In the genomic region with DNA sequence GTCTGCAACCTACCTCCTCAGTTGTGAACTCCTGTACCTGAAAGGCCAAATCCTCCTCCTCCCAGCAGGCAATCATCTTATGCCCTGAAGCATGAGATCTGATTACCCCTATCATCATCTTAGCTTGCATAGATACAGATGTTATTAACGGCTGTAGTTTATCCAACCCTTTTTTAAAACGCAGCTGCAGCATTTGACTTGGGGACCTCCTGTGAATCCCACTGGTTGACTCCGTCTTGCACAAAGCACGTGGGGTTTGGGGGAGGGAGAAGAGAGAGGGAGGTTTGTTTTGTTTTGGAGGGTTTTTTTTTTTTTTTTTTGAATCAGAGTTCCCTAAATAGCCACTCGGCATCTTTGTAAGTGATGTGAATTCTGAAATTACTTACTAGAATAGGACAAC, we compare ENCODE assay signal across 24 cellular contexts. TPM values are rescaled to one million over a fixed set of nuclear protein-coding genes. Genes with fewer than 3 reads are reported as not detected.
A peak's percentile ranks its signal among the peaks of the same experiment; 100 is the strongest.
DNase-seq lines count a peak whose midpoint lies in the region; ATAC-seq, FAIRE-seq and TF ChIP-seq lines count a peak whose summit lies in the region.
"Had no signal": no experiment of that assay in that cellular context is flagged by ENCODE, and none has a peak within 500 bp of the region (broad histone marks: within the 10 kb centered on the region; RNA-seq: fewer than 3 reads in every experiment).

No MANE protein-coding gene starts in this region.

- no peak for TF ChIP-seq EP300 in H1 (IDR thresholded peaks at IDR 0.05; ENCODE audit: borderline replicate concordance in 1 of 2, low read depth in 2 of 2, low read length in 2 of 2)

- H4K20me1 ChIP-seq in H1 (replicated peaks in 1 of 2; ENCODE audit: control insufficient read depth in 1 of 2, insufficient read depth in 2 of 2, low read length in 2 of 2) (peaks cover 7 to 26% of the 10 kb centered on the region in 2 experiments), osteoblast (ENCODE audit: insufficient read depth, low read length) (no peaks in the 10 kb centered on the region)

- H2BK5ac ChIP-seq in H1 (ENCODE audit: low read depth, low read length), result no peak overlapping the region

- H4K8ac ChIP-seq in H1 (ENCODE audit: extremely low read depth, insufficient read depth, low read length), result no peak overlapping the region

- H3K23ac ChIP-seq in H1 (ENCODE audit: insufficient read length), result no peak overlapping the region

- H3K4ac ChIP-seq in H1 (replicated peaks; ENCODE audit: insufficient read length, low read depth, low read length), result no peak overlapping the region

- H2BK20ac ChIP-seq in H1 (ENCODE audit: low read length), result no peak overlapping the region

- no peak for FAIRE-seq in H1 (lab: Jason Lieb, UNC)

- H3K4me1 ChIP-seq in H1 (replicated peaks in 1 of 4; ENCODE audit: control insufficient read depth in 3 of 4, insufficient read depth in 4 of 4, low read length in 3 of 4) (peaks cover 6 to 25% (median 19%) of the 10 kb centered on the region in 4 experiments; a peak in 6 of 7 replicates), osteoblast (ENCODE audit: insufficient read depth, low read length) (no peaks in the 10 kb centered on the region)

- no peak overlapping the region for H3K27ac ChIP-seq in H1 (ENCODE audit: low read depth, low read length)
- H3K27ac ChIP-seq in osteoblast (ENCODE audit: low read depth, low read length), result no peak overlapping the region
- H3K27ac ChIP-seq: BLaER1, GM23248, HL-60, RWPE1 had no signal

- POLR2A ChIA-PET in H1 (lab: Charles Lee; ENCODE audit: partially characterized antibody), result interaction anchor here (1.0 kb wide), 1 partner anchor 9 kb away, joined by 3 read pairs; no protein-coding TSS in a partner anchor

- no peaks in the 10 kb centered on the region for H3K79me1 ChIP-seq in H1 (ENCODE audit: low read depth, low read length)

- H3K56ac ChIP-seq in H1 (replicated peaks; ENCODE audit: insufficient read length, low read depth, low read length), result no peak overlapping the region

- TF ChIP-seq CTCF in H1 (IDR thresholded peaks at IDR 0.05; ENCODE audit: control extremely low read depth in 1 of 3, insufficient read depth in 1 of 3, low read depth in 1 of 3, low read length in 3 of 3), result no peak
- no peak for TF ChIP-seq CTCF in osteoblast (IDR thresholded peaks at IDR 0.05; ENCODE audit: extremely low read depth, low read depth, low read length)
- no peak for TF ChIP-seq CTCF in GM10266 (IDR thresholded peaks at IDR 0.05; ENCODE audit: control insufficient read depth, insufficient read depth, low read depth, missing control alignments)

- no peak overlapping the region for H4K5ac ChIP-seq in H1 (ENCODE audit: insufficient read length, low read depth, low read length)

- H3K27me3 ChIP-seq in H1 (replicated peaks in 1 of 4; ENCODE audit: control insufficient read depth in 3 of 4, extremely low read depth in 1 of 4, insufficient read depth in 3 of 4, low read length in 3 of 4) (peaks cover 93 to 99% (median 97%) of the 10 kb centered on the region in 4 experiments), osteoblast (ENCODE audit: insufficient read depth, low read length) (peaks cover 99% of the 10 kb centered on the region)

- no peak overlapping the region for H3K18ac ChIP-seq in H1 (ENCODE audit: extremely low read depth, low read length)

- CTCF ChIA-PET in H1 (lab: Charles Lee; ENCODE audit: partially characterized antibody), result interaction anchor here (0.6 to 3.3 kb wide), 6 partner anchors 11 to 644 kb away, joined by 3 to 19 read pairs (median 4); no protein-coding TSS in a partner anchor

- ATAC-seq in HG03565 (IDR thresholded peaks at IDR 0.05; ENCODE audit: unreplicated experiment), result no peak
- ATAC-seq: HCT116, Panc1, T-cell had no signal

- no peak overlapping the region for H2BK120ac ChIP-seq in H1 (replicated peaks; ENCODE audit: low read depth, low read length)

- H2AK5ac ChIP-seq in H1 (ENCODE audit: low read depth, low read length), result no peak overlapping the region

- no peak for TF ChIP-seq RAD21 in H1 (IDR thresholded peaks at IDR 0.05 in 1 of 2, conservative IDR thresholded peaks at IDR 0.05 in 1 of 2; ENCODE audit: low read depth in 2 of 2, low read length in 2 of 2)

- no peaks in the 10 kb centered on the region for H3K9me3 ChIP-seq in H1 (ENCODE audit: insufficient read depth in 2 of 2, low read depth in 1 of 2, low read length in 1 of 2)
- no peaks in the 10 kb centered on the region for H3K9me3 ChIP-seq in osteoblast (ENCODE audit: low read depth, low read length)

- H2AFZ ChIP-seq in H1 (ENCODE audit: low read length), result no peak overlapping the region
- no peak overlapping the region for H2AFZ ChIP-seq in osteoblast (ENCODE audit: low read length)
- H2AFZ ChIP-seq: GM23248 had no signal

- H3K9ac ChIP-seq in H1 (replicated peaks in 1 of 4; ENCODE audit: extremely low read depth in 1 of 4, low read depth in 3 of 4, low read length in 3 of 4), result no peak overlapping the region
- H3K9ac ChIP-seq: BLaER1, GM23248 had no signal

- H4K91ac ChIP-seq in H1 (replicated peaks; ENCODE audit: insufficient read length, low read length), result no peak overlapping the region

- H2BK12ac ChIP-seq in H1 (ENCODE audit: low read depth, low read length), result no peak overlapping the region

- DNase-seq in NCI-H2171 treated with DMSO at 0.1 percent for 48 hours (lab: John Stamatoyannopoulos, UW), result peak; percentile 48
- no peak for DNase-seq in NCI-H2171 (lab: John Stamatoyannopoulos, UW)
- DNase-seq in NAMALWA (ENCODE audit: low spot score), result peak; percentile 12
- DNase-seq in H1 (ENCODE audit: low read depth in 1 of 2, low spot score in 2 of 2), result no peak
- DNase-seq in osteoblast (ENCODE audit: insufficient read length, low spot score, missing footprints), result no peak
- no peak for DNase-seq in GM10266 (ENCODE audit: extremely low spot score)
- DNase-seq: CD4-positive, CD25-positive, alpha-beta regulatory T cell; DMS153; DND-41; GM23248; NCI-H1092; NCI-H1436 treated with DMSO at 0.1 percent for 48 hours; NCI-H2029; NCI-H345; NCI-H774; SHP77; T-cell had no signal

- no peak overlapping the region for H2BK15ac ChIP-seq in H1 (ENCODE audit: low read length)

- no peak for TF ChIP-seq POLR2A in H1 (IDR thresholded peaks at IDR 0.05; ENCODE audit: control extremely low read depth in 1 of 2, low read depth in 2 of 2, low read length in 2 of 2)

- peaks cover 2% of the 10 kb centered on the region; the same call in 1 of the 2 replicates for H3K23me2 ChIP-seq in H1 (ENCODE audit: low read depth, low read length)

- 4% methylated on average over 5 of the region's 5 CpGs; no CpG with 5 or more reads in 1 of the 2 experiments for WGBS in H1 (ENCODE audit: extremely low coverage in 1 of 2, insufficient coverage in 1 of 2, insufficient read length in 1 of 2, insufficient replicate concordance in 2 of 2, low coverage in 1 of 2, low lambda C conversion rate in 2 of 2, missing lambda C conversion rate in 1 of 2), 2 experiments

- H3K79me2 ChIP-seq in H1 (ENCODE audit: control insufficient read depth in 1 of 2, insufficient read depth in 2 of 2, low read length in 2 of 2) (no peaks in the 10 kb centered on the region), osteoblast (ENCODE audit: insufficient read depth, low read length) (no peaks in the 10 kb centered on the region)

- H3K4me2 ChIP-seq in H1 (ENCODE audit: insufficient read depth in 1 of 2, low read depth in 2 of 2, low read length in 2 of 2) (no peak overlapping the region), osteoblast (ENCODE audit: insufficient read depth, low read length) (no peak overlapping the region)
- H3K4me2 ChIP-seq: BLaER1 had no signal

- H3K4me3 ChIP-seq in H1 (ENCODE audit: extremely low read depth in 1 of 4, insufficient read depth in 2 of 4, low read depth in 3 of 4, low read length in 4 of 4), result no peak overlapping the region
- no peak overlapping the region for H3K4me3 ChIP-seq in osteoblast (ENCODE audit: insufficient read depth, low read length)
- H3K4me3 ChIP-seq: BLaER1, GM23248 had no signal

- H3K36me3 ChIP-seq in H1 (ENCODE audit: control insufficient read depth in 2 of 4, insufficient read depth in 4 of 4, low read length in 3 of 4) (no peaks in the 10 kb centered on the region; a peak in 1 of 8 replicates), osteoblast (ENCODE audit: insufficient read depth, low read length) (no peaks in the 10 kb centered on the region)
- H3K36me3 ChIP-seq: BLaER1 had no signal

- H3K14ac ChIP-seq in H1 (ENCODE audit: insufficient read length), result no peak overlapping the region

TF ChIP-seq in H1, 55 proteins besides CTCF, POLR2A, EP300 and RAD21 (continues in another document):
- TF ChIP-seq GABPA (IDR thresholded peaks at IDR 0.05; ENCODE audit: borderline replicate concordance, insufficient read depth, low read length) (no peak), RBBP5 (IDR thresholded peaks at IDR 0.05; ENCODE audit: borderline replicate concordance, low read depth, low read length) (no peak), SIX5 (IDR thresholded peaks at IDR 0.05; ENCODE audit: low read depth, low read length) (no peak), TCF12 (IDR thresholded peaks at IDR 0.05; ENCODE audit: low read depth, low read length) (no peak; the same call in 1 of the 2 replicates), KDM4A (IDR thresholded peaks at IDR 0.05; ENCODE audit: low read depth, low read length, severe bottlenecking) (no peak), EGR1 (IDR thresholded peaks at IDR 0.05; ENCODE audit: borderline replicate concordance, low read depth, low read length) (no peak), EZH2 (IDR thresholded peaks at IDR 0.05; ENCODE audit: low read depth, low read length, severe bottlenecking) (peak; percentile 17), SAP30 (IDR thresholded peaks at IDR 0.05; ENCODE audit: insufficient read depth, insufficient replicate concordance, low read length) (no peak), SRF (IDR thresholded peaks at IDR 0.05; ENCODE audit: low read depth, low read length) (no peak), BCL11A (IDR thresholded peaks at IDR 0.05; ENCODE audit: low read depth in 2 of 2, low read length in 2 of 2) (no peak), ZNF274 (IDR thresholded peaks at IDR 0.05; ENCODE audit: borderline replicate concordance, extremely low read depth, low read length) (no peak), JUND (IDR thresholded peaks at IDR 0.05; ENCODE audit: low read length) (no peak)
- TF ChIP-seq, protein P1, sequence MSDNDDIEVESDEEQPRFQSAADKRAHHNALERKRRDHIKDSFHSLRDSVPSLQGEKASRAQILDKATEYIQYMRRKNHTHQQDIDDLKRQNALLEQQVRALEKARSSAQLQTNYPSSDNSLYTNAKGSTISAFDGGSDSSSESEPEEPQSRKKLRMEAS (IDR thresholded peaks at IDR 0.05), result peak; percentile 76

RNA-seq across cellular contexts. Expression of a gene that starts 5.8 kb away (rescaled TPM):
- total RNA-seq in H1 (2021; fragmentation: NEBNext Ultra II Directional; extraction: Animal tissue kit (Norgen Biotek cat#: 25700)), result not detected in 2 replicates
- not detected in 2 replicates for polyA plus RNA-seq in H1 (2011; rRNA removed)
- polyA plus RNA-seq in H1 (2011; cell fraction: cytosol; rRNA removed), result not detected
- polyA plus RNA-seq in H1 (2011; cell fraction: nucleus; rRNA removed), result not detected
- not detected in 4 replicates for polyA plus RNA-seq in H1 (2012, experiment 1 of 2)
- not detected for polyA plus RNA-seq in H1 (2012, experiment 2 of 2)
- not detected for polyA plus RNA-seq in H1 (2013, experiment 1 of 2)
- not detected for polyA plus RNA-seq in H1 (2013, experiment 2 of 2)
- not detected in 2 replicates for polyA minus RNA-seq in H1 (2011; rRNA and poly(A)+ RNA removed)
- polyA minus RNA-seq in H1 (2011; cell fraction: cytosol; rRNA and poly(A)+ RNA removed), result not detected
- polyA minus RNA-seq in H1 (2011; cell fraction: nucleus; rRNA and poly(A)+ RNA removed), result not detected
- not detected in 2 replicates for total RNA-seq in osteoblast
- total RNA-seq: A172; CD4-positive, CD25-positive, alpha-beta regulatory T cell; GM23248; T-cell had no signal
- polyA plus RNA-seq: CD4-positive, CD25-positive, alpha-beta regulatory T cell; GM23248 had no signal

Comparison
In these comparisons a context has a peak if more than half of its experiments do, and no peak if none do; other contexts are left out.
1. DNase-seq: peak in NCI-H2171 treated with DMSO at 0.1 percent for 48 hours (single experiment) and NAMALWA (single experiment); none in NCI-H2171 (single experiment), H1 (0 of 2), osteoblast (single experiment) and GM10266 (single experiment).